17 cellular contexts compared by ENCODE assay signal in genomic region chr5:118253401-118254061, GRCh38.
DNase-seq lines count a peak whose midpoint lies in the region; ATAC-seq and TF ChIP-seq lines count a peak whose summit lies in the region.
"Had no signal": no experiment of that assay in that cellular context is flagged by ENCODE, and none has a peak within 500 bp of the region (broad histone marks: within the 10 kb centered on the region; RNA-seq: fewer than 3 reads in every experiment).

No MANE protein-coding gene starts in this region.

- H3K27me3 Mint-ChIP-seq in brain = peaks cover 3% of the 10 kb centered on the region
- H3K27me3 Mint-ChIP-seq in H9 (ENCODE audit: low read depth) = no peaks in the 10 kb centered on the region
- H3K27me3 Mint-ChIP-seq: CD4-positive, CD25-positive, alpha-beta regulatory T cell had no signal

- peaks cover 9% of the 10 kb centered on the region for H3K4me1 Mint-ChIP-seq in brain
- no peaks in the 10 kb centered on the region for H3K4me1 Mint-ChIP-seq in H9
- H3K4me1 Mint-ChIP-seq: CD4-positive, CD25-positive, alpha-beta regulatory T cell had no signal

- H3K56ac ChIP-seq in mesendoderm (ENCODE audit: low read length) (no peak overlapping the region), H9 (ENCODE audit: insufficient read length, low read depth, low read length) (no peak overlapping the region)

- peaks cover 18 to 37% (median 34%) of the 10 kb centered on the region in 5 experiments for H3K9me3 Mint-ChIP-seq in brain
- peaks cover 16 to 23% of the 10 kb centered on the region in 2 experiments for H3K9me3 Mint-ChIP-seq in H9

- no peak overlapping the region for H3T11ph ChIP-seq in H9 (ENCODE audit: low read length)

- no peak overlapping the region for H2BK5ac ChIP-seq in mesendoderm (ENCODE audit: low read length)
- no peak overlapping the region for H2BK5ac ChIP-seq in H9 (ENCODE audit: insufficient read length, low read length)

- no peak overlapping the region for H3K18ac ChIP-seq in mesendoderm (ENCODE audit: low read length)
- no peak overlapping the region for H3K18ac ChIP-seq in H9 (ENCODE audit: insufficient read length, low read depth, low read length)

- H4K8ac ChIP-seq in mesendoderm (ENCODE audit: low read depth, low read length) = no peak overlapping the region
- H4K8ac ChIP-seq in H9 (replicated peaks; ENCODE audit: insufficient read length, low read depth, low read length) = no peak overlapping the region

- H3K79me1 ChIP-seq in mesendoderm (ENCODE audit: low read length) = no peaks in the 10 kb centered on the region
- no peaks in the 10 kb centered on the region for H3K79me1 ChIP-seq in H9 (ENCODE audit: insufficient read depth, low read depth, low read length, poor library complexity, severe bottlenecking)

- H2BK12ac ChIP-seq in H9 (ENCODE audit: insufficient read length, low read depth, low read length) = no peak overlapping the region

- H3K79me2 ChIP-seq in mesendoderm (ENCODE audit: control insufficient read depth, insufficient read depth, low read length) (no peaks in the 10 kb centered on the region), H9 (ENCODE audit: insufficient read depth, low read length) (no peaks in the 10 kb centered on the region)

- TF ChIP-seq CTCF in brain (conservative IDR thresholded peaks at IDR 0.05) (no peak), H9 (conservative IDR thresholded peaks at IDR 0.05) (no peak)

- no peak overlapping the region for H2AK5ac ChIP-seq in mesendoderm (ENCODE audit: low read length)
- no peak overlapping the region for H2AK5ac ChIP-seq in H9 (ENCODE audit: insufficient read length, low read length)

- peaks cover 7% of the 10 kb centered on the region for H3K36me3 Mint-ChIP-seq in brain
- peaks cover 0 to 23% (median 3%) of the 10 kb centered on the region in 3 experiments; a peak in 3 of 7 replicates for H3K36me3 Mint-ChIP-seq in H9 (ENCODE audit: insufficient read depth in 1 of 3, low read depth in 3 of 3)
- H3K36me3 Mint-ChIP-seq: CD4-positive, CD25-positive, alpha-beta regulatory T cell had no signal

- ATAC-seq in left ventricle myocardium superior = peak; percentile 22
- no peak for ATAC-seq in Right ventricle myocardium inferior
- no peak for ATAC-seq in GM18868 (IDR thresholded peaks at IDR 0.05; ENCODE audit: unreplicated experiment)
- ATAC-seq: HCT116, Panc1 had no signal

- H2BK15ac ChIP-seq in mesendoderm (replicated peaks; ENCODE audit: low read depth) = no peak overlapping the region
- H2BK15ac ChIP-seq in H9 (ENCODE audit: low read depth, low read length) = no peak overlapping the region

- no peak overlapping the region for H2BK20ac ChIP-seq in H9 (ENCODE audit: low read depth, low read length, poor library complexity, severe bottlenecking)

- H3K27me3 ChIP-seq in mesendoderm (ENCODE audit: insufficient read depth, low read length, poor library complexity) (no peaks in the 10 kb centered on the region), H9 (ENCODE audit: insufficient read depth, low read length) (no peaks in the 10 kb centered on the region)

- no CpG with 5 or more reads among the region's 2 CpGs for whole genome bisulfite sequencing in mesendoderm (ENCODE audit: extremely low coverage, insufficient coverage, low lambda C conversion rate)
- WGBS in H9 (ENCODE audit: extremely low coverage, insufficient read length, low lambda C conversion rate) = no CpG with 5 or more reads among the region's 2 CpGs

- H3K9ac ChIP-seq in mesendoderm (ENCODE audit: low read length) = no peak overlapping the region
- no peak overlapping the region for H3K9ac ChIP-seq in H9 (ENCODE audit: extremely low read depth, insufficient read length, low read length)

- H3K4me1 ChIP-seq in mesendoderm (ENCODE audit: control insufficient read depth, low read depth, low read length) (no peaks in the 10 kb centered on the region), H9 (ENCODE audit: insufficient read depth, low read length) (no peaks in the 10 kb centered on the region)

- no peak overlapping the region for H3K4me3 ChIP-seq in mesendoderm (ENCODE audit: low read length)

- no peaks in the 10 kb centered on the region for H3K23me2 ChIP-seq in H9 (ENCODE audit: insufficient read length, low read depth, low read length, poor library complexity, severe bottlenecking)

- no peak overlapping the region for H4K91ac ChIP-seq in H9 (ENCODE audit: insufficient read length, low read depth, low read length)

- no peak overlapping the region for H3K27ac ChIP-seq in mesendoderm (ENCODE audit: low read depth, low read length)
- no peak overlapping the region for H3K27ac ChIP-seq in H9 (ENCODE audit: insufficient read length, low read depth, low read length)

- no peak for DNase-seq in left ventricle myocardium superior
- no peak for DNase-seq in Right ventricle myocardium inferior (ENCODE audit: missing footprints)
- peak; percentile 25 for DNase-seq in medulla oblongata (ENCODE audit: extremely low spot score)
- no peak for DNase-seq in mesendoderm
- no peak for DNase-seq in H9
- DNase-seq in DMS53 treated with DMSO at 0.1 percent for 48 hours (lab: John Stamatoyannopoulos, UW; ENCODE audit: unreplicated experiment) = no peak
- DNase-seq: CD4-positive, CD25-positive, alpha-beta regulatory T cell; DMS79; IMR-90; Kasumi-1; NCI-H1436; NCI-H345; SIG-M5 had no signal

- H3K4ac ChIP-seq in mesendoderm (ENCODE audit: low read depth, low read length) (no peak overlapping the region), H9 (ENCODE audit: low read depth, low read length) (no peak overlapping the region)

- H3K23ac ChIP-seq in mesendoderm (ENCODE audit: low read length) (no peak overlapping the region), H9 (ENCODE audit: insufficient read length, low read depth, low read length) (no peak overlapping the region)

- H3K4me2 ChIP-seq in mesendoderm (ENCODE audit: low read length) = no peak overlapping the region
- H3K4me2 ChIP-seq in H9 (ENCODE audit: insufficient read depth, insufficient read length, low read length) = no peak overlapping the region

- H2AFZ ChIP-seq in H9 (ENCODE audit: low read length) = no peak overlapping the region

- H2BK120ac ChIP-seq in mesendoderm (ENCODE audit: low read depth, low read length) = no peak overlapping the region
- H2BK120ac ChIP-seq in H9 (ENCODE audit: low read depth, low read length, poor library complexity, severe bottlenecking) = no peak overlapping the region

- H4K5ac ChIP-seq in mesendoderm (ENCODE audit: low read length) = no peak overlapping the region
- H4K5ac ChIP-seq in H9 (ENCODE audit: insufficient read length, low read depth, low read length) = no peak overlapping the region

- peak overlapping the region in 1 of 5 experiments; percentile 15 for H3K4me3 Mint-ChIP-seq in brain
- H3K4me3 Mint-ChIP-seq in H9 = no peak overlapping the region
- H3K4me3 Mint-ChIP-seq: CD4-positive, CD25-positive, alpha-beta regulatory T cell had no signal

- intact Hi-C loops in left ventricle myocardium superior (cut with micrococcal nuclease) (no loop called here), Right ventricle myocardium inferior (cut with DNase I) (no loop called here)

- H3K36me3 ChIP-seq in mesendoderm (ENCODE audit: control insufficient read depth, insufficient read depth, low read length) = no peaks in the 10 kb centered on the region

- no peaks in the 10 kb centered on the region for H3K9me3 ChIP-seq in H9 (ENCODE audit: control insufficient read depth, low read depth, low read length)

- no peak overlapping the region for H3K14ac ChIP-seq in H9 (ENCODE audit: insufficient read depth, low read length)

- H3K27ac Mint-ChIP-seq in brain = peak overlapping the region in 3 of 5 experiments; percentile 62 to 80 (median 67)
- H3K27ac Mint-ChIP-seq in H9 = no peak overlapping the region
- H3K27ac Mint-ChIP-seq: CD4-positive, CD25-positive, alpha-beta regulatory T cell had no signal

- H4K20me1 ChIP-seq in H9 (ENCODE audit: control insufficient read depth, insufficient read depth, insufficient read length) = no peaks in the 10 kb centered on the region

Comparison
In these comparisons a context has a peak if more than half of its experiments do, and no peak if none do; other contexts are left out.
1. H3K27ac Mint-ChIP-seq: peak in brain (3 of 5); none in H9 (0 of 3).